ENCODE assay signal across 20 cellular contexts in genomic region chr14:94384342-94384741, GRCh38. TPM values are rescaled to one million over a fixed set of nuclear protein-coding genes. Genes with fewer than 3 reads are reported as not detected.
A peak's percentile ranks its signal among the peaks of the same experiment; 100 is the strongest.
DNase-seq lines count a peak whose midpoint lies in the region; ATAC-seq and TF ChIP-seq lines count a peak whose summit lies in the region.
"Had no signal": no experiment of that assay in that cellular context is flagged by ENCODE, and none has a peak within 500 bp of the region (broad histone marks: within the 10 kb centered on the region; RNA-seq: fewer than 3 reads in every experiment).

No MANE protein-coding gene starts in this region.

- no peaks in the 10 kb centered on the region for H3K36me3 Mint-ChIP-seq in T-cell

- peaks cover 2 to 7% of the 10 kb centered on the region in 2 donors for H3K27me3 Mint-ChIP-seq in T-cell

- POLR2A ChIA-PET in T-cell (lab: Charles Lee) = no interaction called here

- TF ChIP-seq POLR2A in thyroid gland (IDR thresholded peaks at IDR 0.05) = no peak

- H3K9ac ChIP-seq in liver (ENCODE audit: low read depth in 1 of 2, low read length in 2 of 2) = no peak overlapping the region

- H3K36me3 ChIP-seq in liver (ENCODE audit: control insufficient read depth in 4 of 4, insufficient read depth in 3 of 4, low read depth in 1 of 4, low read length in 3 of 4) (peaks cover 7 to 50% (median 23%) of the 10 kb centered on the region in 4 donors), thyroid gland (no peaks in the 10 kb centered on the region)

- H3K4me1 ChIP-seq in liver (ENCODE audit: control insufficient read depth in 4 of 4, insufficient read depth in 4 of 4, low read length in 3 of 4) (peaks cover 0 to 46% (median 9%) of the 10 kb centered on the region in 4 donors), thyroid gland (peaks cover 17 to 20% of the 10 kb centered on the region in 2 donors)
- H3K4me1 ChIP-seq: A549 had no signal

- no peak for ATAC-seq in HG02885 (IDR thresholded peaks at IDR 0.05; ENCODE audit: poor library complexity, unreplicated experiment)
- ATAC-seq in T-cell (replicated peaks in 1 of 4) = no peak
- ATAC-seq: A549 had no signal

- no peaks in the 10 kb centered on the region for H3K9me3 ChIP-seq in liver (ENCODE audit: control insufficient read depth in 4 of 4, low read length in 3 of 4)
- no peaks in the 10 kb centered on the region for H3K9me3 ChIP-seq in thyroid gland
- H3K9me3 ChIP-seq: A549 had no signal

- no peak for TF ChIP-seq RAD21 in liver (IDR thresholded peaks at IDR 0.05)

- H3K27ac ChIP-seq in coronary artery (no peak overlapping the region), liver (ENCODE audit: low read depth in 1 of 2, low read length in 2 of 2) (peak overlapping the region; percentile 47 to 91), thyroid gland (peak overlapping the region; percentile 43 to 83 (median 70))
- H3K27ac ChIP-seq: A549 had no signal

- H3K27me3 ChIP-seq in liver (ENCODE audit: control insufficient read depth in 4 of 4, insufficient read depth in 4 of 4, low read length in 3 of 4) (no peaks in the 10 kb centered on the region), thyroid gland (no peaks in the 10 kb centered on the region)

- CTCF ChIA-PET in T-cell (lab: Charles Lee) = interaction anchor here in 1 of 2 donors (0.6 kb wide), 1 partner anchor 8 kb away, joined by 3 read pairs; no protein-coding TSS in a partner anchor

- whole genome bisulfite sequencing in liver = 39% methylated on average over 7 of the region's 7 CpGs
- 91 to 94% methylated on average over 7 of the region's 7 CpGs for WGBS in thyroid gland, 2 donors

- in situ Hi-C loops in GM13976 (cut with MboI; ENCODE audit: low sequenced_read_pairs, unreplicated experiment) = no loop called here

- H3K9me3 Mint-ChIP-seq in T-cell = no peaks in the 10 kb centered on the region

- no peak for TF ChIP-seq CTCF in GM13976 (IDR thresholded peaks at IDR 0.05; ENCODE audit: borderline replicate concordance, control extremely low read depth, extremely low read depth, insufficient read depth, missing control alignments)
- no peak for TF ChIP-seq CTCF in coronary artery (IDR thresholded peaks at IDR 0.05)
- TF ChIP-seq CTCF in liver (IDR thresholded peaks at IDR 0.05; ENCODE audit: low read depth, low read length, missing input control) = no peak
- no peak for TF ChIP-seq CTCF in thyroid gland (IDR thresholded peaks at IDR 0.05)

- H3K4me3 ChIP-seq in coronary artery (no peak overlapping the region), liver (ENCODE audit: low read depth in 1 of 3, low read length in 3 of 3) (peak overlapping the region in 2 of 3 donors; percentile 33 to 60), thyroid gland (replicated peaks in 1 of 3) (no peak overlapping the region)
- H3K4me3 ChIP-seq: A549 had no signal

- no peaks in the 10 kb centered on the region for H3K4me1 Mint-ChIP-seq in T-cell

- no peak overlapping the region for H3K4me3 Mint-ChIP-seq in T-cell

- intact Hi-C loops in thyroid gland (cut with DNase I) = no loop called here

- H3K27ac Mint-ChIP-seq in T-cell = no peak overlapping the region

- DNase-seq in GM13976 (ENCODE audit: low spot score) (peak; percentile 3), coronary artery (ENCODE audit: low spot score) (peak; percentile 22), thyroid gland (no peak), midbrain (lab: John Stamatoyannopoulos, UW) (no peak), hypothalamus (lab: John Stamatoyannopoulos, UW) (no peak), T-cell (no peak)
- DNase-seq: GOT3, KG1, NCI-H1105 treated with DMSO at 0.1 percent for 48 hours, NCI-H187, NCI-H2107, NCI-H2227 treated with DMSO at 0.1 percent for 48 hours, NCI-H524, NCI-H82, OCI-M1, Right ventricle myocardium superior had no signal

TF ChIP-seq in liver, 16 proteins besides CTCF, POLR2A, EP300 and RAD21:
- TF ChIP-seq SP1 (IDR thresholded peaks at IDR 0.05) = peak; percentile 4
- TF ChIP-seq GABPA (IDR thresholded peaks at IDR 0.05 in 1 of 2, conservative IDR thresholded peaks at IDR 0.05 in 1 of 2) = no peak

RNA-seq across cellular contexts. Expression of gene SERPINA1, which starts 4.1 kb away (rescaled TPM):
- total RNA-seq in liver (over 10,000 TPM; 10,220 to 22,719 TPM), thyroid gland (10 to 100 TPM; 10.5 to 25.4 (median 18.9) TPM), T-cell (10 to 100 TPM in 1 of 5 donors, 1 to 10 TPM in 3, under 1 TPM in 1; 0.63 to 11.1 (median 6.7) TPM)
- over 10,000 TPM; 28,447 to 47,972 TPM for polyA plus RNA-seq in liver

RNA-seq across cellular contexts. Expression of gene SERPINA2, which starts 17.8 kb away (rescaled TPM):
- total RNA-seq in liver (not detected), thyroid gland (not detected), T-cell (not detected)
- not detected for polyA plus RNA-seq in liver
- total RNA-seq: Right ventricle myocardium superior had no signal
- polyA plus RNA-seq: A549, BJ had no signal

Comparison
In these comparisons a context has a peak if more than half of its experiments do, and no peak if none do; other contexts are left out.
1. DNase-seq: peak in GM13976 (single experiment) and coronary artery (single experiment); none in thyroid gland (0 of 2), midbrain (single experiment), hypothalamus (0 of 51) and T-cell (0 of 34).
2. H3K27ac ChIP-seq: peak in liver (2 of 2) and thyroid gland (3 of 3); none in coronary artery (0 of 2).
3. H3K4me3 ChIP-seq: peak in liver (2 of 3); none in coronary artery (single experiment) and thyroid gland (0 of 3).
4. RNA of gene SERPINA1, which starts 4.1 kb away (total RNA-seq): 10,220 to 22,719 TPM in liver; 10.5 to 25.4 TPM in thyroid gland and 0.63 to 11.1 TPM in T-cell; every median in the first group is over 100 times any median in the second.